12 cellular contexts compared by ENCODE assay signal in genomic region chr11:128628343-128628673, GRCh38. TPM values are rescaled to one million over a fixed set of nuclear protein-coding genes. Genes with fewer than 3 reads are reported as not detected.
A peak's percentile ranks its signal among the peaks of the same experiment; 100 is the strongest.
DNase-seq lines count a peak whose midpoint lies in the region; ATAC-seq and TF ChIP-seq lines count a peak whose summit lies in the region.
"Had no signal": no experiment of that assay in that cellular context is flagged by ENCODE, and none has a peak within 500 bp of the region (broad histone marks: within the 10 kb centered on the region; RNA-seq: fewer than 3 reads in every experiment).

No MANE protein-coding gene starts in this region.

- H3K27ac Mint-ChIP-seq in activated naive CD8-positive, alpha-beta T cell treated with anti-CD3 and anti-CD28 coated beads, Interleukin-2, amount 50 U/mL, for 24 hours = peak overlapping the region; percentile 96

- no peak for TF ChIP-seq POLR2A in heart left ventricle (IDR thresholded peaks at IDR 0.05)

- WGBS in heart left ventricle, 4 donors = 93 to 95% (median 95%) methylated on average over 5 of the region's 5 CpGs

- H3K36me3 Mint-ChIP-seq in activated naive CD8-positive, alpha-beta T cell treated with anti-CD3 and anti-CD28 coated beads, Interleukin-2, amount 50 U/mL, for 24 hours (ENCODE audit: low read depth) = peaks cover 2% of the 10 kb centered on the region

- H3K27me3 ChIP-seq in BLaER1 treated with 17β-estradiol and CSF1 and Interleukin-3, amounts not matched to agents 10 nM and 100 nM = no peaks in the 10 kb centered on the region; a peak in 1 of 22 replicates
- no peaks in the 10 kb centered on the region for H3K27me3 ChIP-seq in heart left ventricle
- H3K27me3 ChIP-seq: heart right ventricle had no signal

- no peaks in the 10 kb centered on the region for H3K36me3 ChIP-seq in BLaER1 treated with 17β-estradiol and CSF1 and Interleukin-3, amounts not matched to agents 10 nM and 100 nM
- H3K36me3 ChIP-seq in heart left ventricle = no peaks in the 10 kb centered on the region
- H3K36me3 ChIP-seq: heart right ventricle had no signal

- no peak for TF ChIP-seq CTCF in heart left ventricle (IDR thresholded peaks at IDR 0.05)

- no peaks in the 10 kb centered on the region for H3K9me3 ChIP-seq in BLaER1 treated with 17β-estradiol and CSF1 and Interleukin-3, amounts not matched to agents 10 nM and 100 nM (replicated peaks in 1 of 11)
- no peaks in the 10 kb centered on the region for H3K9me3 ChIP-seq in heart left ventricle
- H3K9me3 ChIP-seq: heart right ventricle had no signal

- H3K27me3 Mint-ChIP-seq in activated naive CD8-positive, alpha-beta T cell treated with anti-CD3 and anti-CD28 coated beads, Interleukin-2, amount 50 U/mL, for 24 hours = no peaks in the 10 kb centered on the region

- no peak overlapping the region for H3K4me3 ChIP-seq in BLaER1 treated with 17β-estradiol and CSF1 and Interleukin-3, amounts not matched to agents 10 nM and 100 nM
- no peak overlapping the region for H3K4me3 ChIP-seq in heart left ventricle
- H3K4me3 ChIP-seq: heart right ventricle had no signal

- no peak for DNase-seq in activated naive CD8-positive, alpha-beta T cell treated with anti-CD3 and anti-CD28 coated beads, Interleukin-2, amount 50 U/mL, for 24 hours
- DNase-seq in GOT3 (lab: John Stamatoyannopoulos, UW) (no peak), heart left ventricle (no peak)
- DNase-seq in effector CD4-positive, alpha-beta T cell = no peak
- DNase-seq in NK-92 treated with Interleukin-12 subunit alpha and Interleukin-12 subunit beta, amount 100 ng/mL, for 24 hours (lab: John Stamatoyannopoulos, UW) = no peak
- DNase-seq: heart right ventricle, Kasumi-1, SW 1271 had no signal

- H3K4me1 ChIP-seq in BLaER1 treated with 17β-estradiol and CSF1 and Interleukin-3, amounts not matched to agents 10 nM and 100 nM = peaks cover 56 to 100% (median 94%) of the 10 kb centered on the region in 10 experiments
- peaks cover 0 to 69% (median 10%) of the 10 kb centered on the region in 12 donors for H3K4me1 ChIP-seq in heart left ventricle

- H3K9me3 Mint-ChIP-seq in activated naive CD8-positive, alpha-beta T cell treated with anti-CD3 and anti-CD28 coated beads, Interleukin-2, amount 50 U/mL, for 24 hours = no peaks in the 10 kb centered on the region

- H3K4me3 Mint-ChIP-seq in activated naive CD8-positive, alpha-beta T cell treated with anti-CD3 and anti-CD28 coated beads, Interleukin-2, amount 50 U/mL, for 24 hours = peak overlapping the region; percentile 75

- H3K27ac ChIP-seq in BLaER1 treated with 17β-estradiol and CSF1 and Interleukin-3, amounts not matched to agents 10 nM and 100 nM = peak overlapping the region in 8 of 11 experiments; percentile 22 to 79 (median 64); a peak in 15 of 22 replicates
- peak overlapping the region in 2 of 12 donors; percentile 9 to 80 for H3K27ac ChIP-seq in heart left ventricle
- H3K27ac ChIP-seq: C4-2B had no signal

- peak overlapping the region in 7 of 11 experiments; percentile 5 to 63 (median 53); a peak in 12 of 22 replicates for H3K9ac ChIP-seq in BLaER1 treated with 17β-estradiol and CSF1 and Interleukin-3, amounts not matched to agents 10 nM and 100 nM

- H3K4me2 ChIP-seq in BLaER1 treated with 17β-estradiol and CSF1 and Interleukin-3, amounts not matched to agents 10 nM and 100 nM = peak overlapping the region; percentile 59 to 88 (median 75); a peak in 21 of 22 replicates

- H3K4me1 Mint-ChIP-seq in activated naive CD8-positive, alpha-beta T cell treated with anti-CD3 and anti-CD28 coated beads, Interleukin-2, amount 50 U/mL, for 24 hours = peaks cover 87% of the 10 kb centered on the region

- ATAC-seq in GM19035 (IDR thresholded peaks at IDR 0.05; ENCODE audit: unreplicated experiment) = peak; percentile 10
- peak; percentile 11 for ATAC-seq in HG03139 (IDR thresholded peaks at IDR 0.05; ENCODE audit: unreplicated experiment)
- ATAC-seq in activated naive CD8-positive, alpha-beta T cell treated with anti-CD3 and anti-CD28 coated beads, Interleukin-2, amount 50 U/mL, for 24 hours = no peak
- ATAC-seq in heart left ventricle = no peak

- intact Hi-C loops in heart left ventricle (cut with DNase I) = loop anchor here in 9 of 10 donors (2.0 to 10.0 kb wide), 10 partner anchors 71 to 296 kb away; no protein-coding TSS in a partner anchor

- no peaks in the 10 kb centered on the region for H4K20me1 ChIP-seq in BLaER1 treated with 17β-estradiol and CSF1 and Interleukin-3, amounts not matched to agents 10 nM and 100 nM

RNA-seq across cellular contexts. Expression of gene ETS1, which starts 41.0 kb away (rescaled TPM):
- total RNA-seq in heart left ventricle = 100 to 1,000 TPM in 1 of 9 donors, 10 to 100 TPM in 8; 39.3 to 101 (median 45.9) TPM
- polyA plus RNA-seq in heart left ventricle = 10 to 100 TPM; 18.4 to 37.0 TPM

Comparison
In these comparisons a context has a peak if more than half of its experiments do, and no peak if none do; other contexts are left out.
1. ATAC-seq: peak in GM19035 (single experiment) and HG03139 (single experiment); none in activated naive CD8-positive, alpha-beta T cell treated with anti-CD3 and anti-CD28 coated beads, Interleukin-2, amount 50 U/mL, for 24 hours (single experiment) and heart left ventricle (0 of 4).